Comparison of ENCODE assay signal across 8 cellular contexts in genomic region chr15:41116872-41117242, GRCh38. TPM values are rescaled to one million over a fixed set of nuclear protein-coding genes. Genes with fewer than 3 reads are reported as not detected.
DNase-seq lines count a peak whose midpoint lies in the region; ATAC-seq and TF ChIP-seq lines count a peak whose summit lies in the region.

No MANE protein-coding gene starts in this region.

- H3K9me3 ChIP-seq in heart right ventricle (no peaks in the 10 kb centered on the region), aorta (ENCODE audit: control insufficient read depth, low read length) (no peaks in the 10 kb centered on the region)

- H3K4me3 ChIP-seq in heart right ventricle = peak overlapping the region; percentile 43 to 97 (median 82)
- peak overlapping the region; percentile 97 for H3K4me3 ChIP-seq in brain microvascular endothelial cell (ENCODE audit: low read depth, low read length)
- H3K4me3 ChIP-seq in mesendoderm (ENCODE audit: low read length) = peak overlapping the region; percentile 67
- H3K4me3 ChIP-seq in aorta (ENCODE audit: low read length in 2 of 2) = peak overlapping the region; percentile 53 to 78

- peak overlapping the region; percentile 87 for H3K56ac ChIP-seq in mesendoderm (ENCODE audit: low read length)

- H2BK15ac ChIP-seq in mesendoderm (replicated peaks; ENCODE audit: low read depth) = no peak overlapping the region

- H3K4ac ChIP-seq in mesendoderm (ENCODE audit: low read depth, low read length) = peak overlapping the region; percentile 85

- peak overlapping the region; percentile 87 for H3K9ac ChIP-seq in mesendoderm (ENCODE audit: low read length)

- H3K79me1 ChIP-seq in mesendoderm (ENCODE audit: low read length) = peaks cover 3% of the 10 kb centered on the region

- DNase-seq in heart right ventricle = no peak
- no peak for DNase-seq in Right ventricle myocardium superior
- no peak for DNase-seq in brain microvascular endothelial cell
- no peak for DNase-seq in mesendoderm
- DNase-seq in aorta = no peak
- DNase-seq in SIG-M5 (lab: John Stamatoyannopoulos, UW) = no peak

- intact Hi-C loops in heart right ventricle (cut with DNase I) = loop anchor here in 4 of 10 donors (1.0 to 10.0 kb wide), 6 partner anchors 114 to 225 kb away; partner anchors contain the start of genes CHP1 (in 4 of the 4), EXD1 (in 3 of the 4), NUSAP1 (in 1 of the 4) and OIP5 (in 1 of the 4)
- intact Hi-C loops in Right ventricle myocardium superior (cut with DNase I) = loop anchor here (10.0 kb wide), 2 partner anchors 218 to 222 kb away; partner anchors contain the start of genes NUSAP1, OIP5 and VPS18
- intact Hi-C loops in aorta (cut with DNase I) = loop anchor here (5.0 to 10.0 kb wide), 3 partner anchors 115 to 522 kb away; partner anchors contain the start of genes CHP1 (in 1 of the 2), EXD1 (in 1 of the 2) and KNL1 (in 1 of the 2)

- WGBS in heart right ventricle, 2 donors = 55 to 56% methylated on average over 9 of the region's 9 CpGs
- no CpG with 5 or more reads among the region's 9 CpGs for WGBS in mesendoderm (ENCODE audit: extremely low coverage, insufficient coverage, low lambda C conversion rate)
- WGBS in aorta, 2 donors = 56 to 57% methylated on average over 9 of the region's 9 CpGs

- no peak overlapping the region for H2BK120ac ChIP-seq in mesendoderm (ENCODE audit: low read depth, low read length)

- H3K79me2 ChIP-seq in mesendoderm (ENCODE audit: control insufficient read depth, insufficient read depth, low read length) = peaks cover 33% of the 10 kb centered on the region

- H2AK5ac ChIP-seq in mesendoderm (ENCODE audit: low read length) = peak overlapping the region; percentile 12

- H3K4me2 ChIP-seq in mesendoderm (ENCODE audit: low read length) = peak overlapping the region; percentile 87

- H3K23ac ChIP-seq in mesendoderm (ENCODE audit: low read length) = no peak overlapping the region

- H4K8ac ChIP-seq in mesendoderm (ENCODE audit: low read depth, low read length) = peak overlapping the region; percentile 98

- H3K36me3 ChIP-seq in heart right ventricle = peaks cover 0 to 11% (median 0%) of the 10 kb centered on the region in 9 donors
- H3K36me3 ChIP-seq in brain microvascular endothelial cell (replicated peaks) = peaks cover 4% of the 10 kb centered on the region
- H3K36me3 ChIP-seq in mesendoderm (ENCODE audit: control insufficient read depth, insufficient read depth, low read length) = no peaks in the 10 kb centered on the region
- H3K36me3 ChIP-seq in aorta (ENCODE audit: control insufficient read depth in 1 of 2, insufficient read depth in 2 of 2, low read length in 1 of 2) = no peaks in the 10 kb centered on the region

- peak in 1 of 8 donors; percentile 2 for ATAC-seq in heart right ventricle
- no peak for ATAC-seq in Right ventricle myocardium superior (ENCODE audit: poor library complexity)
- ATAC-seq in aorta (ENCODE audit: low FRiP score) = no peak
- ATAC-seq in GM19455 (IDR thresholded peaks at IDR 0.05; ENCODE audit: unreplicated experiment) = no peak
- no peak for ATAC-seq in HG02981 (IDR thresholded peaks at IDR 0.05; ENCODE audit: unreplicated experiment)

- H3K27me3 ChIP-seq in heart right ventricle (peaks cover 0 to 4% (median 0%) of the 10 kb centered on the region in 7 donors), brain microvascular endothelial cell (replicated peaks) (no peaks in the 10 kb centered on the region), mesendoderm (ENCODE audit: insufficient read depth, low read length, poor library complexity) (no peaks in the 10 kb centered on the region), aorta (ENCODE audit: control insufficient read depth in 1 of 2, insufficient read depth in 2 of 2, low read length in 1 of 2) (no peaks in the 10 kb centered on the region)

- peak overlapping the region; percentile 72 for H2BK5ac ChIP-seq in mesendoderm (ENCODE audit: low read length)

- H4K5ac ChIP-seq in mesendoderm (ENCODE audit: low read length) = peak overlapping the region; percentile 100

- H3K18ac ChIP-seq in mesendoderm (ENCODE audit: low read length) = peak overlapping the region; percentile 47

- peaks cover 0 to 35% (median 21%) of the 10 kb centered on the region in 9 donors for H3K4me1 ChIP-seq in heart right ventricle
- peaks cover 3% of the 10 kb centered on the region for H3K4me1 ChIP-seq in mesendoderm (ENCODE audit: control insufficient read depth, low read depth, low read length)
- H3K4me1 ChIP-seq in aorta (ENCODE audit: control insufficient read depth in 1 of 2, insufficient read depth in 2 of 2, low read length in 2 of 2) = no peaks in the 10 kb centered on the region

- in situ Hi-C loops in brain microvascular endothelial cell (cut with HindIII; ENCODE audit: low pct_ligation_motif_present, low sequenced_read_pairs) = no loop called here

- H3K27ac ChIP-seq in heart right ventricle (peak overlapping the region; percentile 96 to 100 (median 100)), brain microvascular endothelial cell (peak overlapping the region; percentile 100), mesendoderm (ENCODE audit: low read depth, low read length) (peak overlapping the region; percentile 68), aorta (ENCODE audit: low read depth in 1 of 2, low read length in 2 of 2) (peak overlapping the region in 1 of 2 donors; percentile 84)

- TF ChIP-seq CTCF in heart right ventricle (IDR thresholded peaks at IDR 0.05) = no peak
- TF ChIP-seq CTCF in brain microvascular endothelial cell (IDR thresholded peaks at IDR 0.05; ENCODE audit: low read depth, low read length, missing control alignments) = no peak

RNA-seq across cellular contexts. Expression of gene INO80, which starts 0.8 kb away (rescaled TPM):
- total RNA-seq in heart right ventricle (10 to 100 TPM; 10.0 to 14.8 (median 12.2) TPM), Right ventricle myocardium superior (9.4 TPM), aorta (10 to 100 TPM; 23.5 to 25.1 TPM)
- polyA plus RNA-seq in heart right ventricle (1 to 10 TPM; 4.8 to 7.7 TPM), aorta (1 to 10 TPM; 6.5 to 7.3 TPM)
- polyA plus RNA-seq in mesendoderm (2013, experiment 1 of 2) = 19.5 TPM
- polyA plus RNA-seq in mesendoderm (2013, experiment 2 of 2) = 17.8 TPM
